In genomic region chr2:61470965-61471904, GRCh38 we compare ENCODE assay signal across 8 cellular contexts. TPM values are rescaled to one million over a fixed set of nuclear protein-coding genes. Genes with fewer than 3 reads are reported as not detected.
A peak's percentile ranks its signal among the peaks of the same experiment; 100 is the strongest.
DNase-seq lines count a peak whose midpoint lies in the region; ATAC-seq and TF ChIP-seq lines count a peak whose summit lies in the region.

TSS of gene USP34 (minus strand) at chr2:61471087. CDS start at chr2:61470692, 395 bp downstream.

- H3K4me3 ChIP-seq in A673 (ENCODE audit: low read depth, low read length, poor library complexity, severe bottlenecking) = peak within 1 kb of the TSS; percentile 100
- peak within 1 kb of the TSS; percentile 93 for H3K4me3 ChIP-seq in WI38 (ENCODE audit: low read depth, low read length)
- peak within 1 kb of the TSS; percentile 94 to 100 (median 99) for H3K4me3 ChIP-seq in mammary epithelial cell (replicated peaks in 1 of 3; ENCODE audit: insufficient read depth in 1 of 3, low read depth in 2 of 3, low read length in 3 of 3)
- peak within 1 kb of the TSS; percentile 94 for H3K4me3 ChIP-seq in iPS-20b (ENCODE audit: low read length)
- peak within 1 kb of the TSS; percentile 53 to 93 (median 81) for H3K4me3 ChIP-seq in skin epidermis

- dilution Hi-C loops in mammary epithelial cell (cut with HindIII; ENCODE audit: low sequenced_read_pairs) = no loop called here

- H3K9me3 ChIP-seq in A673 (ENCODE audit: low read depth, low read length, poor library complexity, severe bottlenecking) (no peaks in the 10 kb centered on the region), mammary epithelial cell (replicated peaks; ENCODE audit: insufficient read depth, low read length) (no peaks in the 10 kb centered on the region), iPS-20b (ENCODE audit: insufficient read depth, low read depth, low read length) (no peaks in the 10 kb centered on the region)

- intact Hi-C loops in A673 (cut with micrococcal nuclease; ENCODE audit: unreplicated experiment) = loop anchor here (2.0 kb wide), 1 partner anchor 66 kb away; no protein-coding TSS in a partner anchor
- intact Hi-C loops in mammary epithelial cell (cut with micrococcal nuclease) = loop anchor here (5.0 kb wide), 2 partner anchors 49 to 334 kb away; no protein-coding TSS in a partner anchor

- H3K4me2 ChIP-seq in mammary epithelial cell (ENCODE audit: insufficient read depth, low read depth, low read length) = peak within 1 kb of the TSS; percentile 93

- 2% methylated on average over 10 of the region's 91 CpGs for WGBS in mammary epithelial cell (ENCODE audit: low coverage, missing lambda C conversion rate)

- H2AFZ ChIP-seq in mammary epithelial cell (ENCODE audit: low read depth, low read length) = peak within 1 kb of the TSS; percentile 95

- CTCF ChIA-PET in A673 (lab: Charles Lee) (no interaction called here), mammary epithelial cell (lab: Charles Lee; ENCODE audit: low non-redundant PET) (no interaction called here)

- POLR2A ChIA-PET in A673 (lab: Charles Lee; ENCODE audit: low non-redundant PET) = no interaction called here

- ATAC-seq in GM18870 (IDR thresholded peaks at IDR 0.05; ENCODE audit: unreplicated experiment) = peak; percentile 49
- peak; percentile 81 for ATAC-seq in HG03135 (IDR thresholded peaks at IDR 0.05; ENCODE audit: unreplicated experiment)

- in situ Hi-C loops in mammary epithelial cell (cut with MboI; ENCODE audit: low sequenced_read_pairs in 2 of 2) = no loop called here

- H3K36me3 ChIP-seq in A673 (ENCODE audit: insufficient read depth, low read length, poor library complexity, severe bottlenecking) = peaks cover 10% of the 10 kb centered on the region
- H3K36me3 ChIP-seq in mammary epithelial cell (ENCODE audit: insufficient read depth, low read length) = peaks cover 7% of the 10 kb centered on the region
- peaks cover 15% of the 10 kb centered on the region; the same call in 1 of the 2 replicates for H3K36me3 ChIP-seq in iPS-20b (ENCODE audit: insufficient read depth, low read depth, low read length)

- H3K9ac ChIP-seq in mammary epithelial cell (ENCODE audit: insufficient read depth, low read length) (peak within 1 kb of the TSS; percentile 95), iPS-20b (ENCODE audit: low read depth, low read length) (peak within 1 kb of the TSS; percentile 99)

- peak within 1 kb of the TSS; percentile 99 for H3K27ac ChIP-seq in A673 (ENCODE audit: low read depth, low read length, poor library complexity, severe bottlenecking)
- peak within 1 kb of the TSS; percentile 90 for H3K27ac ChIP-seq in mammary epithelial cell (ENCODE audit: insufficient read depth, low read depth, low read length)
- H3K27ac ChIP-seq in iPS-20b (ENCODE audit: low read length) = peak within 1 kb of the TSS; percentile 93
- peak within 1 kb of the TSS; percentile 86 to 100 (median 99) for H3K27ac ChIP-seq in skin epidermis

- H3K4me1 ChIP-seq in A673 (ENCODE audit: insufficient read depth, low read length, poor library complexity, severe bottlenecking) (no peaks in the 10 kb centered on the region), mammary epithelial cell (ENCODE audit: insufficient read depth, low read length) (peaks cover 10% of the 10 kb centered on the region), iPS-20b (ENCODE audit: insufficient read depth, low read length) (no peaks in the 10 kb centered on the region)

- TF ChIP-seq CTCF in A673 (conservative IDR thresholded peaks at IDR 0.05; ENCODE audit: low read depth, low read length) = no peak
- TF ChIP-seq CTCF in WI38 (IDR thresholded peaks at IDR 0.05; ENCODE audit: low read depth, low read length) = no peak
- TF ChIP-seq CTCF in mammary epithelial cell (conservative IDR thresholded peaks at IDR 0.05 in 1 of 2, IDR thresholded peaks at IDR 0.05 in 1 of 2; ENCODE audit: extremely low read depth in 1 of 2, insufficient read depth in 1 of 2, low read depth in 1 of 2, low read length in 2 of 2) = no peak

- H4K20me1 ChIP-seq in mammary epithelial cell (ENCODE audit: insufficient read depth, low read length) = no peaks in the 10 kb centered on the region

- H3K27me3 ChIP-seq in A673 (replicated peaks; ENCODE audit: insufficient read depth, low read depth, low read length, poor library complexity) (no peaks in the 10 kb centered on the region), mammary epithelial cell (ENCODE audit: insufficient read depth, low read length) (no peaks in the 10 kb centered on the region), iPS-20b (ENCODE audit: insufficient read depth, low read length) (no peaks in the 10 kb centered on the region)

- DNase-seq in A673 (ENCODE audit: low spot score) (peak; percentile 97), NCI-H2227 (lab: John Stamatoyannopoulos, UW; ENCODE audit: unreplicated experiment) (peak; percentile 99), mammary epithelial cell (peak; percentile 96)

- H3K79me2 ChIP-seq in mammary epithelial cell (ENCODE audit: insufficient read depth, low read length) = peaks cover 63% of the 10 kb centered on the region

- BruUV-seq in A673 (replicated peaks; lab: Mats Ljungman, UMichigan) (TSS peak; percentile 79), mammary epithelial cell (replicated peaks; lab: Mats Ljungman, UMichigan) (TSS peak; percentile 76)

RNA-seq across cellular contexts. Expression of gene USP34, which starts in this region (rescaled TPM):
- total RNA-seq in A673 (2021) (97.1 and 98.5 TPM in 2 replicates), mammary epithelial cell (100 to 1,000 TPM in 1 of 2 donors, 10 to 100 TPM in 1; 84.5 to 108 TPM)
- 23.1 TPM for polyA plus RNA-seq in mammary epithelial cell
- 193 TPM for polyA minus RNA-seq in mammary epithelial cell

Comparison
In these comparisons a context has a peak if more than half of its experiments do, and no peak if none do; other contexts are left out.
1. Peak in every context shown above with its lines: DNase-seq, ATAC-seq, H3K4me3 ChIP-seq and H3K27ac ChIP-seq.